In genomic region chr5:1328237-1329110, GRCh38 we compare ENCODE assay signal across 10 cellular contexts. TPM values are rescaled to one million over a fixed set of nuclear protein-coding genes. Genes with fewer than 3 reads are reported as not detected.
A peak's percentile ranks its signal among the peaks of the same experiment; 100 is the strongest.
DNase-seq lines count a peak whose midpoint lies in the region; ATAC-seq, FAIRE-seq and TF ChIP-seq lines count a peak whose summit lies in the region.
"Not testable (repeated sequence)": the region's sequence is repeated elsewhere in the genome, so short reads cannot be mapped to it uniquely, and the experiment has no call there.
"Had no signal": no experiment of that assay in that cellular context is flagged by ENCODE, and none has a peak within 500 bp of the region (broad histone marks: within the 10 kb centered on the region; RNA-seq: fewer than 3 reads in every experiment).

No MANE protein-coding gene starts in this region.

- not testable (repeated sequence) for H3K27me3 ChIP-seq in CD4-positive, CD25-positive, alpha-beta regulatory T cell (ENCODE audit: control insufficient read depth, insufficient read depth, low read length); suprapubic skin

- peaks cover 54% of the 10 kb centered on the region for H3K36me3 ChIP-seq in CD4-positive, CD25-positive, alpha-beta regulatory T cell (ENCODE audit: control insufficient read depth, insufficient read depth, low read length)
- H3K36me3 ChIP-seq in suprapubic skin: peaks cover 51% of the 10 kb centered on the region

- not testable (repeated sequence) for H3K9me3 Mint-ChIP-seq in CD4-positive, CD25-positive, alpha-beta regulatory T cell; activated T-helper 17 cell treated with anti-CD3 and anti-CD28 coated beads, Interleukin-2, amount 50 U/mL, for 72 hours

- not testable (repeated sequence) for H3K4me3 Mint-ChIP-seq in CD4-positive, CD25-positive, alpha-beta regulatory T cell; activated T-helper 17 cell treated with anti-CD3 and anti-CD28 coated beads, Interleukin-2, amount 50 U/mL, for 72 hours

- not testable (repeated sequence) for H3K27ac ChIP-seq in CD4-positive, CD25-positive, alpha-beta regulatory T cell (ENCODE audit: insufficient read depth, low read length, poor library complexity, severe bottlenecking)
- H3K27ac ChIP-seq in suprapubic skin: peak overlapping the region; percentile 57

- TF ChIP-seq CTCF in HFF-Myc (IDR thresholded peaks at IDR 0.05; ENCODE audit: low read depth, low read length, missing control alignments); choroid plexus epithelial cell (conservative IDR thresholded peaks at IDR 0.05; ENCODE audit: low read depth, low read length); suprapubic skin (IDR thresholded peaks at IDR 0.05): not testable (repeated sequence)

- H3K36me3 Mint-ChIP-seq in CD4-positive, CD25-positive, alpha-beta regulatory T cell: peaks cover 41% of the 10 kb centered on the region
- peaks cover 80% of the 10 kb centered on the region for H3K36me3 Mint-ChIP-seq in activated T-helper 17 cell treated with anti-CD3 and anti-CD28 coated beads, Interleukin-2, amount 50 U/mL, for 72 hours (ENCODE audit: low read depth)

- not testable (repeated sequence) for TF ChIP-seq POLR2A in suprapubic skin (IDR thresholded peaks at IDR 0.05)

- H3K4me1 ChIP-seq in CD4-positive, CD25-positive, alpha-beta regulatory T cell (ENCODE audit: control insufficient read depth, insufficient read depth, low read length, poor library complexity, severe bottlenecking): not testable (repeated sequence)
- peaks cover 51% of the 10 kb centered on the region for H3K4me1 ChIP-seq in suprapubic skin

- H3K9me3 ChIP-seq in CD4-positive, CD25-positive, alpha-beta regulatory T cell (ENCODE audit: control insufficient read depth in 2 of 2, low read length in 2 of 2); suprapubic skin: not testable (repeated sequence)

- peak overlapping the region in 2 of 3 donors; percentile 32 to 81 for H3K27ac Mint-ChIP-seq in CD4-positive, CD25-positive, alpha-beta regulatory T cell
- peak overlapping the region; percentile 77 for H3K27ac Mint-ChIP-seq in activated T-helper 17 cell treated with anti-CD3 and anti-CD28 coated beads, Interleukin-2, amount 50 U/mL, for 72 hours

- 56% methylated on average over 7 of the region's 7 CpGs for WGBS in suprapubic skin

- TF ChIP-seq EP300 in suprapubic skin (IDR thresholded peaks at IDR 0.05): not testable (repeated sequence)

- ATAC-seq in CD4-positive, CD25-positive, alpha-beta regulatory T cell (ENCODE audit: low read depth in 2 of 2); activated T-helper 17 cell treated with anti-CD3 and anti-CD28 coated beads, Interleukin-2, amount 50 U/mL, for 72 hours (replicated peaks): not testable (repeated sequence)

- DNase-seq in CD4-positive, CD25-positive, alpha-beta regulatory T cell; suprapubic skin (ENCODE audit: low spot score in 2 of 2): not testable (repeated sequence)
- DNase-seq in HFF-Myc (ENCODE audit: extremely low read depth, low read depth) (peak; percentile 56), RCC 7860 (ENCODE audit: low spot score) (peak; percentile 94), choroid plexus epithelial cell (ENCODE audit: low read depth) (peak; percentile 39), foreskin melanocyte (peak; percentile 70), myocyte (ENCODE audit: low read depth) (peak; percentile 17)

- FAIRE-seq in RCC 7860 (lab: Jason Lieb, UNC): not testable (repeated sequence)

- H3K27me3 Mint-ChIP-seq in CD4-positive, CD25-positive, alpha-beta regulatory T cell; activated T-helper 17 cell treated with anti-CD3 and anti-CD28 coated beads, Interleukin-2, amount 50 U/mL, for 72 hours: not testable (repeated sequence)

- not testable (repeated sequence) for H3K4me3 ChIP-seq in CD4-positive, CD25-positive, alpha-beta regulatory T cell (ENCODE audit: low read depth, low read length); HFF-Myc (replicated peaks; ENCODE audit: low read depth, low read length); choroid plexus epithelial cell (ENCODE audit: low read depth, low read length); suprapubic skin

- H3K4me1 Mint-ChIP-seq in CD4-positive, CD25-positive, alpha-beta regulatory T cell: peaks cover 0 to 14% (median 3%) of the 10 kb centered on the region in 4 donors
- H3K4me1 Mint-ChIP-seq in activated T-helper 17 cell treated with anti-CD3 and anti-CD28 coated beads, Interleukin-2, amount 50 U/mL, for 72 hours: peaks cover 27% of the 10 kb centered on the region

RNA-seq across cellular contexts. Expression of gene CLPTM1L, which starts 16.4 kb away (rescaled TPM):
- 104 TPM for total RNA-seq in CD4-positive, CD25-positive, alpha-beta regulatory T cell
- 10 to 100 TPM; 25.3 to 60.8 (median 46.2) TPM for polyA plus RNA-seq in CD4-positive, CD25-positive, alpha-beta regulatory T cell
- total RNA-seq in activated T-helper 17 cell treated with anti-CD3 and anti-CD28 coated beads, Interleukin-2, amount 50 U/mL, for 72 hours: 100 to 1,000 TPM in 1 of 2 donors, 10 to 100 TPM in 1; 42.3 to 118 TPM
- 156 and 169 TPM in 2 replicates for total RNA-seq in myocyte
- 120 TPM for polyA plus RNA-seq in myocyte (2012)
- total RNA-seq in suprapubic skin: 100 to 1,000 TPM in 1 of 4 donors, 10 to 100 TPM in 3; 62.6 to 132 (median 93.5) TPM

RNA-seq across cellular contexts. Expression of gene TERT, which starts 33.6 kb away (rescaled TPM):
- 0.22 TPM for total RNA-seq in CD4-positive, CD25-positive, alpha-beta regulatory T cell
- polyA plus RNA-seq in CD4-positive, CD25-positive, alpha-beta regulatory T cell: not detected
- total RNA-seq in activated T-helper 17 cell treated with anti-CD3 and anti-CD28 coated beads, Interleukin-2, amount 50 U/mL, for 72 hours: 1 to 10 TPM; 4.6 to 9.1 TPM
- total RNA-seq in myocyte (165 and 184 TPM in 2 replicates), suprapubic skin (not detected)
- 158 TPM for polyA plus RNA-seq in myocyte (2012)
- total RNA-seq: left ventricle myocardium superior, vagina had no signal

Comparison
In these comparisons a context has a peak if more than half of its experiments do, and no peak if none do; other contexts are left out.
1. RNA of gene TERT, which starts 33.6 kb away (total RNA-seq): 165 to 184 TPM in myocyte; 4.6 to 9.1 TPM in activated T-helper 17 cell treated with anti-CD3 and anti-CD28 coated beads, Interleukin-2, amount 50 U/mL, for 72 hours, 0.22 TPM in CD4-positive, CD25-positive, alpha-beta regulatory T cell (single experiment) and not detected in suprapubic skin; every median in the first group is over 10 times any median in the second.